In genomic region chr5:3310551-3311340, GRCh38 we compare ENCODE assay signal across 1 cellular context.
A peak's percentile ranks its signal among the peaks of the same experiment; 100 is the strongest.
TF ChIP-seq lines count a peak whose summit lies in the region.

No MANE protein-coding gene starts in this region.

TF ChIP-seq in SK-N-SH, 30 proteins besides CTCF, POLR2A, EP300 and RAD21 (continued from another document):
- no peak for TF ChIP-seq REST (IDR thresholded peaks at IDR 0.05; ENCODE audit: low read depth, low read length)
- peak; percentile 4; the same call in 1 of the 2 replicates for TF ChIP-seq NRF1 (IDR thresholded peaks at IDR 0.05; ENCODE audit: low read depth, low read length)
- no peak for TF ChIP-seq NFIC (IDR thresholded peaks at IDR 0.05; ENCODE audit: borderline replicate concordance)
- TF ChIP-seq SMC3 (IDR thresholded peaks at IDR 0.05; ENCODE audit: low read depth, low read length): no peak
- peak; percentile 18; the same call in 1 of the 2 replicates for TF ChIP-seq FOSL2 (IDR thresholded peaks at IDR 0.05; ENCODE audit: borderline replicate concordance, low read depth)
- peak; percentile 21 for TF ChIP-seq JUND (IDR thresholded peaks at IDR 0.05)
- TF ChIP-seq TAF1 (IDR thresholded peaks at IDR 0.05; ENCODE audit: borderline replicate concordance, low read depth, low read length): no peak
- TF ChIP-seq PBX3 (IDR thresholded peaks at IDR 0.05): no peak
